In genomic region chr4:139501117-139501516, GRCh38 we compare ENCODE assay signal across 16 cellular contexts.
"Had no signal": no experiment of that assay in that cellular context is flagged by ENCODE, and none has a peak within 500 bp of the region (broad histone marks: within the 10 kb centered on the region; RNA-seq: fewer than 3 reads in every experiment).

No MANE protein-coding gene starts in this region.

- H3K27ac Mint-ChIP-seq: activated CD4-positive, alpha-beta T cell treated with anti-CD3 and anti-CD28 coated beads, Interleukin-2, amount 10 ng/mL, durations not matched to agents 24 days and 14 days; activated CD8-positive, alpha-beta T cell treated with anti-CD3 and anti-CD28 coated beads for 36 hours; activated naive CD8-positive, alpha-beta T cell treated with anti-CD3 and anti-CD28 coated beads, Interleukin-2, amount 10 ng/mL, durations not matched to agents 7 days and 5 days; activated T-helper 17 cell treated with anti-CD3 and anti-CD28 coated beads, Interleukin-2, amount 50 U/mL, for 72 hours; natural killer cell; stimulated activated naive B cell treated with anti-CD40 and anti-IgM and Interleukin-4, amounts not matched to agents 10 μg/mL and 1 μg/mL and 100 μg/mL, for 72 hours had no signal

- H3K79me2 ChIP-seq: hepatocyte had no signal

- H3K9me3 ChIP-seq: ascending aorta, esophagus squamous epithelium had no signal

- H3K4me3 Mint-ChIP-seq: activated CD4-positive, alpha-beta T cell treated with anti-CD3 and anti-CD28 coated beads, Interleukin-2, amount 10 ng/mL, durations not matched to agents 24 days and 14 days; activated CD8-positive, alpha-beta T cell treated with anti-CD3 and anti-CD28 coated beads for 36 hours; activated naive CD8-positive, alpha-beta T cell treated with anti-CD3 and anti-CD28 coated beads, Interleukin-2, amount 10 ng/mL, durations not matched to agents 7 days and 5 days; activated T-helper 17 cell treated with anti-CD3 and anti-CD28 coated beads, Interleukin-2, amount 50 U/mL, for 72 hours; natural killer cell; stimulated activated naive B cell treated with anti-CD40 and anti-IgM and Interleukin-4, amounts not matched to agents 10 μg/mL and 1 μg/mL and 100 μg/mL, for 72 hours had no signal

- DNase-seq: activated CD4-positive, alpha-beta T cell treated with anti-CD3 and anti-CD28 coated beads, Interleukin-2, amount 10 ng/mL, durations not matched to agents 24 days and 14 days; activated CD8-positive, alpha-beta T cell treated with anti-CD3 and anti-CD28 coated beads for 36 hours; activated naive CD4-positive, alpha-beta T cell; activated naive CD8-positive, alpha-beta T cell treated with anti-CD3 and anti-CD28 coated beads, Interleukin-2, amount 10 ng/mL, durations not matched to agents 7 days and 5 days; activated T-cell treated with anti-CD3 and anti-CD28 coated beads, Interleukin-2, amount 50 U/mL, for 1 hour; effector CD8-positive, alpha-beta T cell; esophagus squamous epithelium; foreskin keratinocyte; mesendoderm; natural killer cell; occipital lobe; retina; stimulated activated naive B cell treated with anti-CD40 and anti-IgM and Interleukin-4, amounts not matched to agents 10 μg/mL and 1 μg/mL and 100 μg/mL, for 72 hours had no signal

- H3K4me1 ChIP-seq: ascending aorta, foreskin keratinocyte had no signal

- H3K9me3 Mint-ChIP-seq: activated CD8-positive, alpha-beta T cell treated with anti-CD3 and anti-CD28 coated beads for 36 hours; activated naive CD8-positive, alpha-beta T cell treated with anti-CD3 and anti-CD28 coated beads, Interleukin-2, amount 10 ng/mL, durations not matched to agents 7 days and 5 days; activated T-helper 17 cell treated with anti-CD3 and anti-CD28 coated beads, Interleukin-2, amount 50 U/mL, for 72 hours; natural killer cell had no signal

- H2AFZ ChIP-seq: hepatocyte had no signal

- H3K27me3 ChIP-seq: ascending aorta, esophagus squamous epithelium, foreskin keratinocyte, hepatocyte had no signal

- H3K27me3 Mint-ChIP-seq: activated CD4-positive, alpha-beta T cell treated with anti-CD3 and anti-CD28 coated beads, Interleukin-2, amount 10 ng/mL, durations not matched to agents 24 days and 14 days; activated CD8-positive, alpha-beta T cell treated with anti-CD3 and anti-CD28 coated beads for 36 hours; activated T-helper 17 cell treated with anti-CD3 and anti-CD28 coated beads, Interleukin-2, amount 50 U/mL, for 72 hours; stimulated activated naive B cell treated with anti-CD40 and anti-IgM and Interleukin-4, amounts not matched to agents 10 μg/mL and 1 μg/mL and 100 μg/mL, for 72 hours had no signal

- H3K4me2 ChIP-seq: hepatocyte had no signal

- H3K4me1 Mint-ChIP-seq: activated T-helper 17 cell treated with anti-CD3 and anti-CD28 coated beads, Interleukin-2, amount 50 U/mL, for 72 hours; stimulated activated naive B cell treated with anti-CD40 and anti-IgM and Interleukin-4, amounts not matched to agents 10 μg/mL and 1 μg/mL and 100 μg/mL, for 72 hours had no signal

- H3K36me3 Mint-ChIP-seq: natural killer cell had no signal

- H3K27ac ChIP-seq: ascending aorta, esophagus squamous epithelium, foreskin keratinocyte, hepatocyte had no signal

- H3K4me3 ChIP-seq: ascending aorta, esophagus squamous epithelium, hepatocyte had no signal
